ENCODE assay signal across 10 cellular contexts in the genomic region with DNA sequence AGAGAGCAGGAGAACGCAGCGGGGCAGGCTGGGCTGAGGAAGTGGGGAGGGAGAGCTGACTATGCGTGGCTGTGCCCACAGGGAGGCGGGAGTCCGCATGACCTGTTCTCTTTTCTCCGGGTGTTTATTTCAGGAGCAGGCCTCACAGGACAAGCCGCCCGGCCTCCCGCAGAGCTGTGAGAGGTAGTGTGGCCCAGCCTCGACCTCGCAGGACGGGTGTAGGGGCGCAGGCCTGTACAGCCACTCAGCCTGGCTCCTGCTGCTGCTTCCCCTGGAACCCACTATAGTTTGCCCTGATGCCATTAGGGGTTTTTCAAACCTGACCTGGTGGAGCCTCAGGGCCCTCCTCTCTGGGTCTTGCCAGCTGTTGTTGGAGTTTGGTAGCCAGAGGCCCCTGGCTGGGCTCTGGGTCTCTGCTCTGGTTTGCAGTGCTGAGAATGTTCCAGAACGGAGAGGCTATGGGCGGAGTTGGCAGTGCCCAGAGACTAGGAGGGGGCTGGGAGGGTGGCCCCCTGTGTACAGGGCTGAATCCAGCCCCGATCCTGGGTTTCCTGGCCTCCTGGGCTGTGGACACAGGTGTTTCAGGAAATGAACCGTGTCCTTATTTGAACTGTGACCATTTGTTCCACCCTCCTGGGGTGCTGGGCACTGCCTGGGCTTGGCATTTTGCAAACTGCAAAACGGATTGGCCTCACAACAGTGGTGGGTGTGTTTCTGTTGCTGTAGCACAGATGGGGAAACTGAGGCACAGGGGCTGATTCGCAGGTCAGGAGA.
A peak's percentile ranks its signal among the peaks of the same experiment; 100 is the strongest.
DNase-seq lines count a peak whose midpoint lies in the region; ATAC-seq and TF ChIP-seq lines count a peak whose summit lies in the region.
"Had no signal": no experiment of that assay in that cellular context is flagged by ENCODE, and none has a peak within 500 bp of the region (broad histone marks: within the 10 kb centered on the region; RNA-seq: fewer than 3 reads in every experiment).

No MANE protein-coding gene starts in this region.

- H3K9me3 Mint-ChIP-seq in activated CD4-positive, alpha-beta memory T cell treated with anti-CD3 and anti-CD28 coated beads, Interleukin-2, amount 10 ng/mL, durations not matched to agents 7 days and 5 days, result no peaks in the 10 kb centered on the region

- peak; percentile 39 for DNase-seq in COR-L47 (lab: John Stamatoyannopoulos, UW)
- peak; percentile 27 for DNase-seq in GM10266 (ENCODE audit: extremely low spot score)
- peak; percentile 14 for DNase-seq in activated CD4-positive, alpha-beta memory T cell treated with anti-CD3 and anti-CD28 coated beads, Interleukin-2, amount 10 ng/mL, durations not matched to agents 7 days and 5 days
- DNase-seq in mucosa of descending colon, result peak in 2 of 3 donors; percentile 40 to 43
- no peak for DNase-seq in MV-4-11 (lab: John Stamatoyannopoulos, UW)
- no peak for DNase-seq in COLO829 (ENCODE audit: low spot score)

- no peaks in the 10 kb centered on the region for H3K36me3 Mint-ChIP-seq in activated CD4-positive, alpha-beta memory T cell treated with anti-CD3 and anti-CD28 coated beads, Interleukin-2, amount 10 ng/mL, durations not matched to agents 7 days and 5 days (ENCODE audit: low read depth)

- ATAC-seq in mucosa of descending colon (peak; percentile 60), HG02970 (IDR thresholded peaks at IDR 0.05; ENCODE audit: low FRiP score, unreplicated experiment) (no peak)
- no peak for ATAC-seq in activated CD4-positive, CD25-positive, alpha-beta regulatory T cell treated with anti-CD3 and anti-CD28 coated beads, Interleukin-2, amount 50 U/mL, for 24 hours

- H3K4me3 Mint-ChIP-seq in activated CD4-positive, alpha-beta memory T cell treated with anti-CD3 and anti-CD28 coated beads, Interleukin-2, amount 10 ng/mL, durations not matched to agents 7 days and 5 days, result no peak overlapping the region

- CTCF ChIA-PET in activated CD4-positive, alpha-beta memory T cell treated with anti-CD3 and anti-CD28 coated beads, Interleukin-2, amount 10 ng/mL, durations not matched to agents 7 days and 5 days (lab: Charles Lee), result no interaction called here

- no peak overlapping the region for H3K4me3 ChIP-seq in mucosa of descending colon
- H3K4me3 ChIP-seq: dorsolateral prefrontal cortex, lung had no signal

- H3K27ac Mint-ChIP-seq in activated CD4-positive, alpha-beta memory T cell treated with anti-CD3 and anti-CD28 coated beads, Interleukin-2, amount 10 ng/mL, durations not matched to agents 7 days and 5 days, result no peak overlapping the region

- intact Hi-C loops in mucosa of descending colon (cut with DNase I, micrococcal nuclease), result no loop called here

- TF ChIP-seq CTCF in GM10266 (IDR thresholded peaks at IDR 0.05; ENCODE audit: control insufficient read depth, insufficient read depth, low read depth, missing control alignments) (no peak), mucosa of descending colon (IDR thresholded peaks at IDR 0.05) (no peak)

- POLR2A ChIA-PET in activated CD4-positive, alpha-beta memory T cell treated with anti-CD3 and anti-CD28 coated beads, Interleukin-2, amount 10 ng/mL, durations not matched to agents 7 days and 5 days (lab: Charles Lee), result no interaction called here

- peaks cover 3% of the 10 kb centered on the region for H3K27me3 Mint-ChIP-seq in activated CD4-positive, alpha-beta memory T cell treated with anti-CD3 and anti-CD28 coated beads, Interleukin-2, amount 10 ng/mL, durations not matched to agents 7 days and 5 days

- H3K9me3 ChIP-seq in mucosa of descending colon, result no peaks in the 10 kb centered on the region

- H3K4me1 ChIP-seq in mucosa of descending colon (ENCODE audit: low read depth), result peaks cover 6% of the 10 kb centered on the region

- H3K4me1 Mint-ChIP-seq in activated CD4-positive, alpha-beta memory T cell treated with anti-CD3 and anti-CD28 coated beads, Interleukin-2, amount 10 ng/mL, durations not matched to agents 7 days and 5 days, result peaks cover 2% of the 10 kb centered on the region

- H3K36me3 ChIP-seq in mucosa of descending colon (ENCODE audit: low read depth), result no peaks in the 10 kb centered on the region

Comparison
In these comparisons a context has a peak if more than half of its experiments do, and no peak if none do; other contexts are left out.
1. DNase-seq: peak in COR-L47 (single experiment), GM10266 (single experiment), activated CD4-positive, alpha-beta memory T cell treated with anti-CD3 and anti-CD28 coated beads, Interleukin-2, amount 10 ng/mL, durations not matched to agents 7 days and 5 days (single experiment) and mucosa of descending colon (2 of 3); none in MV-4-11 (single experiment) and COLO829 (single experiment).